22 cellular contexts compared by ENCODE assay signal in genomic region chr17:7818746-7819645, GRCh38. TPM values are rescaled to one million over a fixed set of nuclear protein-coding genes. Genes with fewer than 3 reads are reported as not detected.
DNase-seq lines count a peak whose midpoint lies in the region; ATAC-seq and TF ChIP-seq lines count a peak whose summit lies in the region.
"Had no signal": no experiment of that assay in that cellular context is flagged by ENCODE, and none has a peak within 500 bp of the region (broad histone marks: within the 10 kb centered on the region; RNA-seq: fewer than 3 reads in every experiment).

No MANE protein-coding gene starts in this region.

- H3K4me1 ChIP-seq in Caco-2 (peaks cover 15% of the 10 kb centered on the region), H9 (ENCODE audit: insufficient read depth, low read length) (no peaks in the 10 kb centered on the region), neuronal stem cell (ENCODE audit: control insufficient read depth in 2 of 2, insufficient read depth in 1 of 2, low read depth in 1 of 2, low read length in 2 of 2) (peaks cover 0 to 2% of the 10 kb centered on the region in 2 donors)
- H3K4me1 ChIP-seq: BLaER1 treated with 17β-estradiol and CSF1 and Interleukin-3, amounts not matched to agents 10 nM and 100 nM; HAP-1 had no signal

- H3K27me3 ChIP-seq in Caco-2 (replicated peaks; ENCODE audit: control insufficient read depth, insufficient read depth, low read length) = no peaks in the 10 kb centered on the region
- no peaks in the 10 kb centered on the region; the same call in 1 of the 2 replicates for H3K27me3 ChIP-seq in H9 (ENCODE audit: insufficient read depth, low read length)
- H3K27me3 ChIP-seq in neuronal stem cell (ENCODE audit: control insufficient read depth in 3 of 3, insufficient read depth in 3 of 3, low read depth in 1 of 3, low read length in 3 of 3) = peaks cover 0 to 55% (median 11%) of the 10 kb centered on the region in 3 experiments
- H3K27me3 ChIP-seq: BLaER1 treated with 17β-estradiol and CSF1 and Interleukin-3, amounts not matched to agents 10 nM and 100 nM had no signal

- H3K36me3 Mint-ChIP-seq in Caco-2 (ENCODE audit: insufficient read depth, unreplicated experiment) = no peaks in the 10 kb centered on the region
- no peaks in the 10 kb centered on the region for H3K36me3 Mint-ChIP-seq in H9 (ENCODE audit: insufficient read depth in 1 of 3, low read depth in 3 of 3)
- no peaks in the 10 kb centered on the region for H3K36me3 Mint-ChIP-seq in activated CD4-positive, alpha-beta memory T cell treated with anti-CD3 and anti-CD28 coated beads, Interleukin-2, amount 10 ng/mL, durations not matched to agents 7 days and 5 days (ENCODE audit: low read depth)
- H3K36me3 Mint-ChIP-seq: CD8-positive, alpha-beta T cell had no signal

- H3K27ac Mint-ChIP-seq in Caco-2 (ENCODE audit: unreplicated experiment) = peak overlapping the region; percentile 29
- peak overlapping the region in 1 of 3 experiments; percentile 84; a peak in 1 of 7 replicates for H3K27ac Mint-ChIP-seq in H9
- H3K27ac Mint-ChIP-seq in activated CD4-positive, alpha-beta memory T cell treated with anti-CD3 and anti-CD28 coated beads, Interleukin-2, amount 10 ng/mL, durations not matched to agents 7 days and 5 days = no peak overlapping the region
- H3K27ac Mint-ChIP-seq: B cell; CD8-positive, alpha-beta T cell had no signal

- H3K27me3 Mint-ChIP-seq in Caco-2 (ENCODE audit: insufficient read depth, unreplicated experiment) (no peaks in the 10 kb centered on the region), H9 (ENCODE audit: low read depth) (peaks cover 44% of the 10 kb centered on the region)
- H3K27me3 Mint-ChIP-seq in activated CD4-positive, alpha-beta memory T cell treated with anti-CD3 and anti-CD28 coated beads, Interleukin-2, amount 10 ng/mL, durations not matched to agents 7 days and 5 days = peaks cover 3% of the 10 kb centered on the region
- H3K27me3 Mint-ChIP-seq: IgD-negative memory B cell had no signal

- H3K18ac ChIP-seq in H9 (ENCODE audit: insufficient read length, low read depth, low read length) (no peak overlapping the region), neuronal stem cell (ENCODE audit: low read length) (peak overlapping the region; percentile 11)

- no peaks in the 10 kb centered on the region for H3K36me3 ChIP-seq in Caco-2 (ENCODE audit: control insufficient read depth, insufficient read depth, low read length)
- H3K36me3 ChIP-seq in neuronal stem cell (replicated peaks in 1 of 2; ENCODE audit: control insufficient read depth in 2 of 2, insufficient read depth in 2 of 2, low read length in 2 of 2) = no peaks in the 10 kb centered on the region
- H3K36me3 ChIP-seq: BLaER1 treated with 17β-estradiol and CSF1 and Interleukin-3, amounts not matched to agents 10 nM and 100 nM; HAP-1 had no signal

- H3K4ac ChIP-seq in H9 (ENCODE audit: low read depth, low read length) (no peak overlapping the region), neuronal stem cell (ENCODE audit: low read length) (no peak overlapping the region)

- H3K4me3 ChIP-seq in Caco-2 (ENCODE audit: low read depth, low read length) (no peak overlapping the region), choroid plexus epithelial cell (ENCODE audit: low read depth, low read length) (no peak overlapping the region), neuronal stem cell (ENCODE audit: low read length in 2 of 2) (no peak overlapping the region), coronary artery (no peak overlapping the region)
- H3K4me3 ChIP-seq: BLaER1 treated with 17β-estradiol and CSF1 and Interleukin-3, amounts not matched to agents 10 nM and 100 nM; GM12878; HAP-1 had no signal

- WGBS in H9 (ENCODE audit: extremely low coverage, insufficient read length, low lambda C conversion rate) = no CpG with 5 or more reads among the region's 27 CpGs
- no CpG with 5 or more reads among the region's 27 CpGs for WGBS in neuronal stem cell (ENCODE audit: extremely low coverage in 2 of 2, insufficient read length in 2 of 2, insufficient replicate concordance in 1 of 2), 2 donors

- H3K4me1 Mint-ChIP-seq in Caco-2 (ENCODE audit: low read depth, unreplicated experiment) (peaks cover 16% of the 10 kb centered on the region), H9 (peaks cover 8% of the 10 kb centered on the region in 2 experiments)
- no peaks in the 10 kb centered on the region for H3K4me1 Mint-ChIP-seq in activated CD4-positive, alpha-beta memory T cell treated with anti-CD3 and anti-CD28 coated beads, Interleukin-2, amount 10 ng/mL, durations not matched to agents 7 days and 5 days
- H3K4me1 Mint-ChIP-seq: B cell, IgD-negative memory B cell had no signal

- H3T11ph ChIP-seq in H9 (ENCODE audit: low read length) = no peak overlapping the region

- intact Hi-C loops in Caco-2 (cut with micrococcal nuclease; ENCODE audit: unreplicated experiment) = no loop called here

- TF ChIP-seq CTCF in Caco-2 (IDR thresholded peaks at IDR 0.05; ENCODE audit: insufficient read depth in 1 of 2, low read depth in 1 of 2, low read length in 1 of 2, severe bottlenecking in 1 of 2, unreplicated experiment in 1 of 2) (no peak), H9 (conservative IDR thresholded peaks at IDR 0.05) (no peak), choroid plexus epithelial cell (conservative IDR thresholded peaks at IDR 0.05; ENCODE audit: low read depth, low read length) (no peak), coronary artery (IDR thresholded peaks at IDR 0.05) (no peak)

- H2BK12ac ChIP-seq in H9 (ENCODE audit: insufficient read length, low read depth, low read length) = no peak overlapping the region
- peak overlapping the region; percentile 30 for H2BK12ac ChIP-seq in neuronal stem cell (ENCODE audit: low read length)

- H3K23me2 ChIP-seq in H9 (ENCODE audit: insufficient read length, low read depth, low read length, poor library complexity, severe bottlenecking) = no peaks in the 10 kb centered on the region

- no peak overlapping the region for H2AFZ ChIP-seq in H9 (ENCODE audit: low read length)
- H2AFZ ChIP-seq in neuronal stem cell (ENCODE audit: low read length) = no peak overlapping the region

- peak overlapping the region; percentile 27; the same call in 1 of the 2 replicates for H3K14ac ChIP-seq in H9 (ENCODE audit: insufficient read depth, low read length)
- H3K14ac ChIP-seq in neuronal stem cell (ENCODE audit: low read length) = peak overlapping the region; percentile 67

- no peak overlapping the region for H3K23ac ChIP-seq in H9 (ENCODE audit: insufficient read length, low read depth, low read length)
- no peak overlapping the region for H3K23ac ChIP-seq in neuronal stem cell (ENCODE audit: low read depth, low read length, poor library complexity)

- H3K27ac ChIP-seq in H9 (ENCODE audit: insufficient read length, low read depth, low read length) = no peak overlapping the region
- H3K27ac ChIP-seq in neuronal stem cell (replicated peaks; ENCODE audit: low read length) = no peak overlapping the region
- H3K27ac ChIP-seq in coronary artery = no peak overlapping the region
- H3K27ac ChIP-seq: BLaER1 treated with 17β-estradiol and CSF1 and Interleukin-3, amounts not matched to agents 10 nM and 100 nM had no signal

- POLR2A ChIA-PET in Caco-2 (lab: Charles Lee) = no interaction called here
- POLR2A ChIA-PET in activated CD4-positive, alpha-beta memory T cell treated with anti-CD3 and anti-CD28 coated beads, Interleukin-2, amount 10 ng/mL, durations not matched to agents 7 days and 5 days (lab: Charles Lee) = no interaction called here

- H3K4me3 Mint-ChIP-seq in Caco-2 (ENCODE audit: unreplicated experiment) (no peak overlapping the region), H9 (no peak overlapping the region)
- H3K4me3 Mint-ChIP-seq in activated CD4-positive, alpha-beta memory T cell treated with anti-CD3 and anti-CD28 coated beads, Interleukin-2, amount 10 ng/mL, durations not matched to agents 7 days and 5 days = no peak overlapping the region
- H3K4me3 Mint-ChIP-seq: B cell; CD8-positive, alpha-beta T cell; IgD-negative memory B cell had no signal

- H2BK120ac ChIP-seq in H9 (ENCODE audit: low read depth, low read length, poor library complexity, severe bottlenecking) (no peak overlapping the region), neuronal stem cell (ENCODE audit: low read depth, low read length) (peak overlapping the region; percentile 21)

- H4K5ac ChIP-seq in H9 (ENCODE audit: insufficient read length, low read depth, low read length) = no peak overlapping the region

- no peaks in the 10 kb centered on the region for H3K79me2 ChIP-seq in H9 (ENCODE audit: insufficient read depth, low read length)

- H2BK20ac ChIP-seq in H9 (ENCODE audit: low read depth, low read length, poor library complexity, severe bottlenecking) = no peak overlapping the region

- no peaks in the 10 kb centered on the region for H3K79me1 ChIP-seq in H9 (ENCODE audit: insufficient read depth, low read depth, low read length, poor library complexity, severe bottlenecking)
- peaks cover 2% of the 10 kb centered on the region for H3K79me1 ChIP-seq in neuronal stem cell (ENCODE audit: low read depth, low read length)

- H4K20me1 ChIP-seq in H9 (ENCODE audit: control insufficient read depth, insufficient read depth, insufficient read length) = no peaks in the 10 kb centered on the region
- H4K20me1 ChIP-seq: BLaER1 treated with 17β-estradiol and CSF1 and Interleukin-3, amounts not matched to agents 10 nM and 100 nM had no signal

- H3K9ac ChIP-seq in H9 (ENCODE audit: extremely low read depth, insufficient read length, low read length) (no peak overlapping the region), neuronal stem cell (ENCODE audit: low read depth, low read length, poor library complexity) (no peak overlapping the region)
- H3K9ac ChIP-seq: BLaER1 treated with 17β-estradiol and CSF1 and Interleukin-3, amounts not matched to agents 10 nM and 100 nM had no signal

- H4K8ac ChIP-seq in H9 (replicated peaks; ENCODE audit: insufficient read length, low read depth, low read length) (no peak overlapping the region), neuronal stem cell (ENCODE audit: low read depth, low read length) (no peak overlapping the region)

- H2BK15ac ChIP-seq in H9 (ENCODE audit: low read depth, low read length) (no peak overlapping the region), neuronal stem cell (ENCODE audit: low read length) (peak overlapping the region; percentile 42)

- H3K9me3 Mint-ChIP-seq in Caco-2 (ENCODE audit: unreplicated experiment) = no peaks in the 10 kb centered on the region
- no peaks in the 10 kb centered on the region for H3K9me3 Mint-ChIP-seq in H9
- no peaks in the 10 kb centered on the region for H3K9me3 Mint-ChIP-seq in activated CD4-positive, alpha-beta memory T cell treated with anti-CD3 and anti-CD28 coated beads, Interleukin-2, amount 10 ng/mL, durations not matched to agents 7 days and 5 days
- H3K9me3 Mint-ChIP-seq: CD8-positive, alpha-beta T cell; IgD-negative memory B cell had no signal

- no peak overlapping the region for H3K4me2 ChIP-seq in H9 (ENCODE audit: insufficient read depth, insufficient read length, low read length)
- H3K4me2 ChIP-seq in neuronal stem cell (ENCODE audit: insufficient read depth, low read length, poor library complexity, severe bottlenecking) = no peak overlapping the region
- H3K4me2 ChIP-seq: BLaER1 treated with 17β-estradiol and CSF1 and Interleukin-3, amounts not matched to agents 10 nM and 100 nM had no signal

- no peak overlapping the region for H4K91ac ChIP-seq in H9 (ENCODE audit: insufficient read length, low read depth, low read length)
- H4K91ac ChIP-seq in neuronal stem cell (ENCODE audit: low read depth, low read length, poor library complexity) = no peak overlapping the region

- no peaks in the 10 kb centered on the region for H3K9me3 ChIP-seq in Caco-2
- no peaks in the 10 kb centered on the region for H3K9me3 ChIP-seq in H9 (ENCODE audit: control insufficient read depth, low read depth, low read length)
- no peaks in the 10 kb centered on the region for H3K9me3 ChIP-seq in neuronal stem cell (replicated peaks in 1 of 2; ENCODE audit: control insufficient read depth in 2 of 2, insufficient read depth in 1 of 2, low read depth in 1 of 2, low read length in 2 of 2)
- H3K9me3 ChIP-seq: BLaER1 treated with 17β-estradiol and CSF1 and Interleukin-3, amounts not matched to agents 10 nM and 100 nM; HAP-1 had no signal

- H2AK5ac ChIP-seq in H9 (ENCODE audit: insufficient read length, low read length) (no peak overlapping the region), neuronal stem cell (ENCODE audit: low read depth, low read length) (peak overlapping the region; percentile 89)

- CTCF ChIA-PET in Caco-2 (lab: Charles Lee) = no interaction called here
- CTCF ChIA-PET in activated CD4-positive, alpha-beta memory T cell treated with anti-CD3 and anti-CD28 coated beads, Interleukin-2, amount 10 ng/mL, durations not matched to agents 7 days and 5 days (lab: Charles Lee) = no interaction called here

- DNase-seq in Caco-2 = no peak
- no peak for DNase-seq in H9
- DNase-seq in choroid plexus epithelial cell (ENCODE audit: low read depth) = peak; percentile 16
- no peak for DNase-seq in neuronal stem cell (ENCODE audit: low spot score)
- DNase-seq in activated CD4-positive, alpha-beta memory T cell treated with anti-CD3 and anti-CD28 coated beads, Interleukin-2, amount 10 ng/mL, durations not matched to agents 7 days and 5 days = no peak
- no peak for DNase-seq in coronary artery (ENCODE audit: low spot score)
- no peak for DNase-seq in cerebellar nuclear complex (lab: John Stamatoyannopoulos, UW)
- DNase-seq: CD8-positive, alpha-beta T cell; DMS 273 treated with DMSO at 0.1 percent for 48 hours; DMS53; DND-41; EL; GOT3; KBM-7 had no signal

- ATAC-seq in GM19455 (IDR thresholded peaks at IDR 0.05; ENCODE audit: unreplicated experiment) = no peak
- ATAC-seq: CD8-positive, alpha-beta T cell; GM12878 had no signal

- H3K56ac ChIP-seq in H9 (ENCODE audit: insufficient read length, low read depth, low read length) = no peak overlapping the region

- H2BK5ac ChIP-seq in H9 (ENCODE audit: insufficient read length, low read length) = no peak overlapping the region
- peak overlapping the region; percentile 48 for H2BK5ac ChIP-seq in neuronal stem cell (ENCODE audit: low read length)

- no TSS peak for BruUV-seq in Caco-2 (replicated peaks; lab: Mats Ljungman, UMichigan)

RNA-seq across cellular contexts. Expression of gene KDM6B, which starts 15.0 kb away (rescaled TPM):
- 27.4 and 27.9 TPM in 2 replicates for total RNA-seq in Caco-2 (2022)
- total RNA-seq in H9 (2021) = 26.7 and 28.9 TPM in 2 replicates
- polyA plus RNA-seq in neuronal stem cell (2013, experiment 1 of 2) = 20.0 TPM
- polyA plus RNA-seq in neuronal stem cell (2013, experiment 2 of 2) = 21.1 TPM
- 10 to 100 TPM; 20.9 to 23.7 TPM for total RNA-seq in activated CD4-positive, alpha-beta memory T cell treated with anti-CD3 and anti-CD28 coated beads, Interleukin-2, amount 10 ng/mL, durations not matched to agents 7 days and 5 days

RNA-seq across cellular contexts. Expression of gene TMEM88, which starts 35.9 kb away (rescaled TPM):
- 2.5 and 3.2 TPM in 2 replicates for total RNA-seq in Caco-2 (2022)
- 8.9 and 11.3 TPM in 2 replicates for total RNA-seq in H9 (2021)
- 132 TPM for polyA plus RNA-seq in neuronal stem cell (2013, experiment 1 of 2)
- polyA plus RNA-seq in neuronal stem cell (2013, experiment 2 of 2) = 128 TPM
- total RNA-seq in activated CD4-positive, alpha-beta memory T cell treated with anti-CD3 and anti-CD28 coated beads, Interleukin-2, amount 10 ng/mL, durations not matched to agents 7 days and 5 days = 1 to 10 TPM in 1 of 2 experiments, under 1 TPM in 1; 0.78 to 1.5 TPM
- total RNA-seq: A172, G401 had no signal
- polyA plus RNA-seq: IgD-negative memory B cell had no signal

RNA-seq across cellular contexts. Expression of gene NAA38, which starts 38.4 kb away (rescaled TPM):
- total RNA-seq in Caco-2 (2022) = 20.9 and 27.4 TPM in 2 replicates
- 40.0 and 50.2 TPM in 2 replicates for total RNA-seq in H9 (2021)
- 74.6 TPM for polyA plus RNA-seq in neuronal stem cell (2013, experiment 1 of 2)
- polyA plus RNA-seq in neuronal stem cell (2013, experiment 2 of 2) = 76.9 TPM
- total RNA-seq in activated CD4-positive, alpha-beta memory T cell treated with anti-CD3 and anti-CD28 coated beads, Interleukin-2, amount 10 ng/mL, durations not matched to agents 7 days and 5 days = 10 to 100 TPM; 69.8 to 76.9 TPM

RNA-seq across cellular contexts. Expression of gene CYB5D1, which starts 38.8 kb away (rescaled TPM):
- total RNA-seq in Caco-2 (2022) (6.1 and 7.3 TPM in 2 replicates), H9 (2021) (17.1 and 18.0 TPM in 2 replicates)
- 10.9 TPM for polyA plus RNA-seq in neuronal stem cell (2013, experiment 1 of 2)
- 10.9 TPM for polyA plus RNA-seq in neuronal stem cell (2013, experiment 2 of 2)
- total RNA-seq in activated CD4-positive, alpha-beta memory T cell treated with anti-CD3 and anti-CD28 coated beads, Interleukin-2, amount 10 ng/mL, durations not matched to agents 7 days and 5 days = 1 to 10 TPM; 5.3 to 7.5 TPM
